Comparison of ENCODE assay signal across 1 cellular context in the genomic region with DNA sequence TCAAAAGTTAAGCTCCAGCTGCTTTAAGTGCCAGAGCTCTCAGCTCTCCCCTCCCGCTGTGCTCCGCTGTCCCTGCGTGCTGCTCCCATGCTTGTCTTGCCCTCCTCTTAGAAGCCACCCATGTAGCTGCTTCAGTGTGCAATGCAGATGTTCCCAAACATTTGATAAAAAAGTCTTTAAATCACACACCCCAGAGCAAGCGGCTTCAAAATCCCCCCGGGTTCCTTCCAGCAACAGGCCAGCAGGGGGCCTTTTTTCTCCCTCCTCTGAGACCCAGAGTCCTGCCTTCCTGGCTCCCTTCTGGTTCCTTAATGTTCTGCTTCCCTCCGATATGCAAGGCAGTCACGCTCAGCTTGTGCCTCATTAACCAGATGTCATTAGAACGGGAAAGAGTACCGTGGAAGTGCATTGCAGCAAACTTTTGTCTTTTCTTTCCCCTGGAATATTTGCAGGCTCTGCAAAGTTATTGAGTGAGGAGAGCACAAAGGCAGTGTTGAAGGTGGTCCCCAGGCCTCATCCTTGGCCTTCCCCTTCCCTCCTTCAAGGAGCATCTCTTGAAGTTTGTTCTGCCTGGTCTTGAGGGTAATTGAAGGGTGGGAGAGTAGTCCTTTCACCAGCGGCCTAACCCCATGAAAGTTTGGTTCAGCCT.
TF ChIP-seq lines count a peak whose summit lies in the region.

No MANE protein-coding gene starts in this region.

TF ChIP-seq in GM23338, 12 proteins besides CTCF, POLR2A, EP300 and RAD21 (continued from another document):
- TF ChIP-seq, protein P1, sequence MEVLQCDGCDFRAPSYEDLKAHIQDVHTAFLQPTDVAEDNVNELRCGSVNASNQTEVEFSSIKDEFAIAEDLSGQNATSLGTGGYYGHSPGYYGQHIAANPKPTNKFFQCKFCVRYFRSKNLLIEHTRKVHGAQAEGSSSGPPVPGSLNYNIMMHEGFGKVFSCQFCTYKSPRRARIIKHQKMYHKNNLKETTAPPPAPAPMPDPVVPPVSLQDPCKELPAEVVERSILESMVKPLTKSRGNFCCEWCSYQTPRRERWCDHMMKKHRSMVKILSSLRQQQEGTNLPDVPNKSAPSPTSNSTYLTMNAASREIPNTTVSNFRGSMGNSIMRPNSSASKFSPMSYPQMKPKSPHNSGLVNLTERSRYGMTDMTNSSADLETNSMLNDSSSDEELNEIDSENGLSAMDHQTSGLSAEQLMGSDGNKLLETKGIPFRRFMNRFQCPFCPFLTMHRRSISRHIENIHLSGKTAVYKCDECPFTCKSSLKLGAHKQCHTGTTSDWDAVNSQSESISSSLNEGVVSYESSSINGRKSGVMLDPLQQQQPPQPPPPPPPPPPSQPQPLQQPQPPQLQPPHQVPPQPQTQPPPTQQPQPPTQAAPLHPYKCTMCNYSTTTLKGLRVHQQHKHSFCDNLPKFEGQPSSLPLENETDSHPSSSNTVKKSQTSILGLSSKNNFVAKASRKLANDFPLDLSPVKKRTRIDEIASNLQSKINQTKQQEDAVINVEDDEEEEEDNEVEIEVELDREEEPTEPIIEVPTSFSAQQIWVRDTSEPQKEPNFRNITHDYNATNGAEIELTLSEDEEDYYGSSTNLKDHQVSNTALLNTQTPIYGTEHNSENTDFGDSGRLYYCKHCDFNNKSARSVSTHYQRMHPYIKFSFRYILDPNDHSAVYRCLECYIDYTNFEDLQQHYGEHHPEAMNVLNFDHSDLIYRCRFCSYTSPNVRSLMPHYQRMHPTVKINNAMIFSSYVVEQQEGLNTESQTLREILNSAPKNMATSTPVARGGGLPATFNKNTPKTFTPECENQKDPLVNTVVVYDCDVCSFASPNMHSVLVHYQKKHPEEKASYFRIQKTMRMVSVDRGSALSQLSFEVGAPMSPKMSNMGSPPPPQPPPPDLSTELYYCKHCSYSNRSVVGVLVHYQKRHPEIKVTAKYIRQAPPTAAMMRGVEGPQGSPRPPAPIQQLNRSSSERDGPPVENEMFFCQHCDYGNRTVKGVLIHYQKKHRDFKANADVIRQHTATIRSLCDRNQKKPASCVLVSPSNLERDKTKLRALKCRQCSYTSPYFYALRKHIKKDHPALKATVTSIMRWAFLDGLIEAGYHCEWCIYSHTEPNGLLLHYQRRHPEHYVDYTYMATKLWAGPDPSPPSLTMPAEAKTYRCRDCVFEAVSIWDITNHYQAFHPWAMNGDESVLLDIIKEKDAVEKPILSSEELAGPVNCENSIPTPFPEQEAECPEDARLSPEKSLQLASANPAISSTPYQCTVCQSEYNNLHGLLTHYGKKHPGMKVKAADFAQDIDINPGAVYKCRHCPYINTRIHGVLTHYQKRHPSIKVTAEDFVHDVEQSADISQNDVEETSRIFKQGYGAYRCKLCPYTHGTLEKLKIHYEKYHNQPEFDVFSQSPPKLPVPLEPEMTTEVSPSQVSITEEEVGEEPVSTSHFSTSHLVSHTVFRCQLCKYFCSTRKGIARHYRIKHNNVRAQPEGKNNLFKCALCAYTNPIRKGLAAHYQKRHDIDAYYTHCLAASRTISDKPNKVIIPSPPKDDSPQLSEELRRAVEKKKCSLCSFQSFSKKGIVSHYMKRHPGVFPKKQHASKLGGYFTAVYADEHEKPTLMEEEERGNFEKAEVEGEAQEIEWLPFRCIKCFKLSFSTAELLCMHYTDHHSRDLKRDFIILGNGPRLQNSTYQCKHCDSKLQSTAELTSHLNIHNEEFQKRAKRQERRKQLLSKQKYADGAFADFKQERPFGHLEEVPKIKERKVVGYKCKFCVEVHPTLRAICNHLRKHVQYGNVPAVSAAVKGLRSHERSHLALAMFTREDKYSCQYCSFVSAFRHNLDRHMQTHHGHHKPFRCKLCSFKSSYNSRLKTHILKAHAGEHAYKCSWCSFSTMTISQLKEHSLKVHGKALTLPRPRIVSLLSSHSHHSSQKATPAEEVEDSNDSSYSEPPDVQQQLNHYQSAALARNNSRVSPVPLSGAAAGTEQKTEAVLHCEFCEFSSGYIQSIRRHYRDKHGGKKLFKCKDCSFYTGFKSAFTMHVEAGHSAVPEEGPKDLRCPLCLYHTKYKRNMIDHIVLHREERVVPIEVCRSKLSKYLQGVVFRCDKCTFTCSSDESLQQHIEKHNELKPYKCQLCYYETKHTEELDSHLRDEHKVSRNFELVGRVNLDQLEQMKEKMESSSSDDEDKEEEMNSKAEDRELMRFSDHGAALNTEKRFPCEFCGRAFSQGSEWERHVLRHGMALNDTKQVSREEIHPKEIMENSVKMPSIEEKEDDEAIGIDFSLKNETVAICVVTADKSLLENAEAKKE (CRISPR knock-in tag; IDR thresholded peaks at IDR 0.05): no peak
- no peak for TF ChIP-seq ZNF331 (CRISPR knock-in tag; IDR thresholded peaks at IDR 0.05; ENCODE audit: low read depth)
- no peak for TF ChIP-seq REST (IDR thresholded peaks at IDR 0.05; ENCODE audit: unreplicated experiment)
- TF ChIP-seq ZNF114 (CRISPR knock-in tag; IDR thresholded peaks at IDR 0.05): no peak
- TF ChIP-seq EZH2phosphoT487 (IDR thresholded peaks at IDR 0.05; ENCODE audit: unreplicated experiment): no peak
- TF ChIP-seq POLR2AphosphoS5 (IDR thresholded peaks at IDR 0.05; ENCODE audit: low read depth): no peak
- TF ChIP-seq NANOG (IDR thresholded peaks at IDR 0.05; ENCODE audit: borderline replicate concordance): no peak
- TF ChIP-seq ETS1 (IDR thresholded peaks at IDR 0.05): no peak
- TF ChIP-seq STAT1 (IDR thresholded peaks at IDR 0.05; ENCODE audit: unreplicated experiment): no peak
